Comparison of ENCODE assay signal across 15 cellular contexts in the genomic region with DNA sequence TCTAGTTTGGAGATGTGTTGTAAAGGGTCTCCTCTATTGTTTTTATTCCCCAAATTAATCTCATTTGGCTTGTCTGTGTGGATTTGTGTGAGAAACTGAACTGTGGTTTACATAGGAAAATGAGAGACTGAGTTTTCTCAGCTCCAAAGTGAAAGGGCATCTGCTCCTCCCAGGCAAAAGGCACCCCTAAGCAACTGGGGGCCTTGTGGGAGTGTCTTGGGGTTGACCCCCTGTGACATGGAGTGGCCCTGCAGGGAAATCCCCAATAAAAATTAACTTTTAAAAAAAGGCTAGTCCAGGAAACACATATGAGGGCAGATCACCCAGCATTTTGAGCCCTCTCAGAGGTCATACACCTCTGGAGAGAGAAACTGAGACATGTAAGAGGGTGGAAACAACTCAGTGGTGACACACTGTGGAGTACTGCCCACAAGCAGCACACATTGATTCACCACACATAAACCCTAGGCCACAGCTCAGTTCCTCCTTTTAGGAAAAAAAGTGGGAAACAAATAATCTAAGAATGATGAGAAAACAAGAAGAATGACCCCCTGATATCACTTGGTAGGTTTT. TPM values are rescaled to one million over a fixed set of nuclear protein-coding genes. Genes with fewer than 3 reads are reported as not detected.
DNase-seq lines count a peak whose midpoint lies in the region; ATAC-seq, FAIRE-seq and TF ChIP-seq lines count a peak whose summit lies in the region.
"Not testable (repeated sequence)": the region's sequence is repeated elsewhere in the genome, so short reads cannot be mapped to it uniquely, and the experiment has no call there.
"Had no signal": no experiment of that assay in that cellular context is flagged by ENCODE, and none has a peak within 500 bp of the region (broad histone marks: within the 10 kb centered on the region; RNA-seq: fewer than 3 reads in every experiment).

No MANE protein-coding gene starts in this region.

- not testable (repeated sequence) for H4K91ac ChIP-seq in H1 (replicated peaks; ENCODE audit: insufficient read length, low read length)

- H3K27ac Mint-ChIP-seq in stimulated activated effector memory CD8-positive, alpha-beta T cell treated with anti-CD3 and anti-CD28 coated beads, Interleukin-12 subunit alpha, Interleukin-12 subunit beta, amount 100 ng/mL, for 72 hours: not testable (repeated sequence)

- CTCF ChIA-PET in H1 (lab: Charles Lee; ENCODE audit: partially characterized antibody): not testable (repeated sequence)

- H2AK5ac ChIP-seq in H1 (ENCODE audit: low read depth, low read length): not testable (repeated sequence)

- H3K9ac ChIP-seq in H1 (replicated peaks in 1 of 4; ENCODE audit: extremely low read depth in 1 of 4, low read depth in 3 of 4, low read length in 3 of 4): not testable (repeated sequence)

- H2BK20ac ChIP-seq in H1 (ENCODE audit: low read length): not testable (repeated sequence)

- H3K9me3 Mint-ChIP-seq in stimulated activated effector memory CD8-positive, alpha-beta T cell treated with anti-CD3 and anti-CD28 coated beads, Interleukin-12 subunit alpha, Interleukin-12 subunit beta, amount 100 ng/mL, for 72 hours: not testable (repeated sequence)

- H2BK12ac ChIP-seq in H1 (ENCODE audit: low read depth, low read length): not testable (repeated sequence)

- ATAC-seq in GM18502 (IDR thresholded peaks at IDR 0.05; ENCODE audit: poor library complexity, unreplicated experiment) (peak; percentile 78), GM19324 (IDR thresholded peaks at IDR 0.05; ENCODE audit: low FRiP score, unreplicated experiment) (peak; percentile 90), GM21528 (IDR thresholded peaks at IDR 0.05; ENCODE audit: low FRiP score, unreplicated experiment) (peak; percentile 85), HG02798 (IDR thresholded peaks at IDR 0.05; ENCODE audit: poor library complexity, unreplicated experiment) (peak; percentile 75), HG03108 (IDR thresholded peaks at IDR 0.05; ENCODE audit: unreplicated experiment) (peak; percentile 80), HG03571 (IDR thresholded peaks at IDR 0.05; ENCODE audit: unreplicated experiment) (peak; percentile 64)
- peak; percentile 40 for ATAC-seq in stimulated activated effector memory CD8-positive, alpha-beta T cell treated with anti-CD3 and anti-CD28 coated beads, Interleukin-12 subunit alpha, Interleukin-12 subunit beta, amount 100 ng/mL, for 72 hours

- POLR2A ChIA-PET in H1 (lab: Charles Lee; ENCODE audit: partially characterized antibody): not testable (repeated sequence)

- not testable (repeated sequence) for H3K4me1 Mint-ChIP-seq in stimulated activated effector memory CD8-positive, alpha-beta T cell treated with anti-CD3 and anti-CD28 coated beads, Interleukin-12 subunit alpha, Interleukin-12 subunit beta, amount 100 ng/mL, for 72 hours

- not testable (repeated sequence) for H3K9me3 ChIP-seq in H1 (ENCODE audit: insufficient read depth in 2 of 2, low read depth in 1 of 2, low read length in 1 of 2)

- peak; percentile 83 for FAIRE-seq in H1 (lab: Jason Lieb, UNC)

- H3K79me2 ChIP-seq in H1 (ENCODE audit: control insufficient read depth in 1 of 2, insufficient read depth in 2 of 2, low read length in 2 of 2): not testable (repeated sequence)

- not testable (repeated sequence) for H3K14ac ChIP-seq in H1 (ENCODE audit: insufficient read length)

- H3K4ac ChIP-seq in H1 (replicated peaks; ENCODE audit: insufficient read length, low read depth, low read length): not testable (repeated sequence)

- TF ChIP-seq EP300 in H1 (IDR thresholded peaks at IDR 0.05; ENCODE audit: borderline replicate concordance in 1 of 2, low read depth in 2 of 2, low read length in 2 of 2): not testable (repeated sequence)

- H4K20me1 ChIP-seq in H1 (replicated peaks in 1 of 2; ENCODE audit: control insufficient read depth in 1 of 2, insufficient read depth in 2 of 2, low read length in 2 of 2): not testable (repeated sequence)

- not testable (repeated sequence) for H3K4me2 ChIP-seq in H1 (ENCODE audit: insufficient read depth in 1 of 2, low read depth in 2 of 2, low read length in 2 of 2)

- not testable (repeated sequence) for H3K36me3 Mint-ChIP-seq in stimulated activated effector memory CD8-positive, alpha-beta T cell treated with anti-CD3 and anti-CD28 coated beads, Interleukin-12 subunit alpha, Interleukin-12 subunit beta, amount 100 ng/mL, for 72 hours

- H2AFZ ChIP-seq in H1 (ENCODE audit: low read length): not testable (repeated sequence)

- H3K4me3 ChIP-seq in H1 (ENCODE audit: extremely low read depth in 1 of 4, insufficient read depth in 2 of 4, low read depth in 3 of 4, low read length in 4 of 4): not testable (repeated sequence)

- not testable (repeated sequence) for H2BK120ac ChIP-seq in H1 (replicated peaks; ENCODE audit: low read depth, low read length)

- H3K18ac ChIP-seq in H1 (ENCODE audit: extremely low read depth, low read length): not testable (repeated sequence)

- H3K23me2 ChIP-seq in H1 (ENCODE audit: low read depth, low read length): not testable (repeated sequence)

- not testable (repeated sequence) for H3K36me3 ChIP-seq in H1 (ENCODE audit: control insufficient read depth in 2 of 4, insufficient read depth in 4 of 4, low read length in 3 of 4)

- H3K27me3 ChIP-seq in H1 (replicated peaks in 1 of 4; ENCODE audit: control insufficient read depth in 3 of 4, extremely low read depth in 1 of 4, insufficient read depth in 3 of 4, low read length in 3 of 4): not testable (repeated sequence)

- not testable (repeated sequence) for TF ChIP-seq CTCF in H1 (IDR thresholded peaks at IDR 0.05; ENCODE audit: control extremely low read depth in 1 of 3, insufficient read depth in 1 of 3, low read depth in 1 of 3, low read length in 3 of 3)

- H3K4me1 ChIP-seq in H1 (replicated peaks in 1 of 4; ENCODE audit: control insufficient read depth in 3 of 4, insufficient read depth in 4 of 4, low read length in 3 of 4): not testable (repeated sequence)

- not testable (repeated sequence) for H4K5ac ChIP-seq in H1 (ENCODE audit: insufficient read length, low read depth, low read length)

- H2BK5ac ChIP-seq in H1 (ENCODE audit: low read depth, low read length): not testable (repeated sequence)

- H4K8ac ChIP-seq in H1 (ENCODE audit: extremely low read depth, insufficient read depth, low read length): not testable (repeated sequence)

- H2BK15ac ChIP-seq in H1 (ENCODE audit: low read length): not testable (repeated sequence)

- H3K56ac ChIP-seq in H1 (replicated peaks; ENCODE audit: insufficient read length, low read depth, low read length): not testable (repeated sequence)

- not testable (repeated sequence) for DNase-seq in H1 (ENCODE audit: low read depth in 1 of 2, low spot score in 2 of 2); stimulated activated effector memory CD8-positive, alpha-beta T cell treated with anti-CD3 and anti-CD28 coated beads, Interleukin-12 subunit alpha, Interleukin-12 subunit beta, amount 100 ng/mL, for 72 hours (ENCODE audit: low spot score in 2 of 2)

- H3K27ac ChIP-seq in H1 (ENCODE audit: low read depth, low read length): not testable (repeated sequence)

- H3K23ac ChIP-seq in H1 (ENCODE audit: insufficient read length): not testable (repeated sequence)

- not testable (repeated sequence) for TF ChIP-seq POLR2A in H1 (IDR thresholded peaks at IDR 0.05; ENCODE audit: control extremely low read depth in 1 of 2, low read depth in 2 of 2, low read length in 2 of 2)

- not testable (repeated sequence) for H3K4me3 Mint-ChIP-seq in stimulated activated effector memory CD8-positive, alpha-beta T cell treated with anti-CD3 and anti-CD28 coated beads, Interleukin-12 subunit alpha, Interleukin-12 subunit beta, amount 100 ng/mL, for 72 hours

- not testable (repeated sequence) for TF ChIP-seq RAD21 in H1 (IDR thresholded peaks at IDR 0.05 in 1 of 2, conservative IDR thresholded peaks at IDR 0.05 in 1 of 2; ENCODE audit: low read depth in 2 of 2, low read length in 2 of 2)

- not testable (repeated sequence) for H3K79me1 ChIP-seq in H1 (ENCODE audit: low read depth, low read length)

RNA-seq across cellular contexts. Expression of gene UGT2B15, which starts 13.3 kb away (rescaled TPM):
- total RNA-seq in H1 (2021; fragmentation: NEBNext Ultra II Directional; extraction: Animal tissue kit (Norgen Biotek cat#: 25700)): not detected in 2 replicates
- polyA plus RNA-seq in H1 (2011; rRNA removed): not detected in 2 replicates
- not detected for polyA plus RNA-seq in H1 (2011; cell fraction: cytosol; rRNA removed)
- not detected for polyA plus RNA-seq in H1 (2011; cell fraction: nucleus; rRNA removed)
- not detected in 4 replicates for polyA plus RNA-seq in H1 (2012, experiment 1 of 2)
- polyA plus RNA-seq in H1 (2012, experiment 2 of 2): not detected
- not detected for polyA plus RNA-seq in H1 (2013, experiment 1 of 2)
- not detected for polyA plus RNA-seq in H1 (2013, experiment 2 of 2)
- polyA minus RNA-seq in H1 (2011; rRNA and poly(A)+ RNA removed): not detected in 2 replicates
- polyA minus RNA-seq in H1 (2011; cell fraction: cytosol; rRNA and poly(A)+ RNA removed): not detected
- polyA minus RNA-seq in H1 (2011; cell fraction: nucleus; rRNA and poly(A)+ RNA removed): not detected
- total RNA-seq: activated T-helper 17 cell treated with anti-CD3 and anti-CD28 coated beads, Interleukin-2, amount 50 U/mL, for 72 hours; cardiac septum; fibroblast of lung; heart left ventricle; mesenteric fat pad; NCI-H460; subcutaneous adipose tissue had no signal
- polyA plus RNA-seq: fibroblast of lung, heart left ventricle had no signal

Comparison
In these comparisons a context has a peak if more than half of its experiments do, and no peak if none do; other contexts are left out.
1. ATAC-seq: peak in every context shown above with its lines; median percentile 90 in GM19324; 85 in GM21528; 80 in HG03108; 78 in GM18502; 75 in HG02798; 64 in HG03571; 40 in stimulated activated effector memory CD8-positive, alpha-beta T cell treated with anti-CD3 and anti-CD28 coated beads, Interleukin-12 subunit alpha, Interleukin-12 subunit beta, amount 100 ng/mL, for 72 hours.